Comparison of ENCODE assay signal across 10 cellular contexts in genomic region chr3:151345854-151346253, GRCh38. TPM values are rescaled to one million over a fixed set of nuclear protein-coding genes. Genes with fewer than 3 reads are reported as not detected.
DNase-seq lines count a peak whose midpoint lies in the region; ATAC-seq and TF ChIP-seq lines count a peak whose summit lies in the region.
"Had no signal": no experiment of that assay in that cellular context is flagged by ENCODE, and none has a peak within 500 bp of the region (broad histone marks: within the 10 kb centered on the region; RNA-seq: fewer than 3 reads in every experiment).

No MANE protein-coding gene starts in this region.

- H3K4me3 Mint-ChIP-seq in neural progenitor cell, result no peak overlapping the region
- H3K4me3 Mint-ChIP-seq in activated CD8-positive, alpha-beta T cell treated with anti-CD3 and anti-CD28 coated beads, Interleukin-2, amount 10 ng/mL, durations not matched to agents 7 days and 5 days, result no peak overlapping the region
- H3K4me3 Mint-ChIP-seq: CD4-positive, CD25-positive, alpha-beta regulatory T cell had no signal

- H3K4me1 Mint-ChIP-seq in neural progenitor cell, result no peaks in the 10 kb centered on the region
- H3K4me1 Mint-ChIP-seq in activated CD8-positive, alpha-beta T cell treated with anti-CD3 and anti-CD28 coated beads, Interleukin-2, amount 10 ng/mL, durations not matched to agents 7 days and 5 days (ENCODE audit: low read depth), result no peaks in the 10 kb centered on the region

- ATAC-seq in GM19467 (IDR thresholded peaks at IDR 0.05; ENCODE audit: unreplicated experiment), result no peak
- no peak for ATAC-seq in activated CD8-positive, alpha-beta T cell treated with anti-CD3 and anti-CD28 coated beads, Interleukin-2, amount 10 ng/mL, durations not matched to agents 7 days and 5 days

- H4K20me1 ChIP-seq in Loucy (ENCODE audit: insufficient read depth, low read length, poor library complexity, severe bottlenecking) (no peaks in the 10 kb centered on the region), neural progenitor cell (ENCODE audit: low read depth) (no peaks in the 10 kb centered on the region)

- no peak for DNase-seq in esophagus muscularis mucosa (ENCODE audit: extremely low spot score)
- no peak for DNase-seq in neural progenitor cell (ENCODE audit: low spot score)
- no peak for DNase-seq in islet precursor cell
- DNase-seq in activated CD8-positive, alpha-beta T cell treated with anti-CD3 and anti-CD28 coated beads, Interleukin-2, amount 10 ng/mL, durations not matched to agents 7 days and 5 days, result no peak
- DNase-seq: CD4-positive, CD25-positive, alpha-beta regulatory T cell; mesendoderm had no signal

- H3K27ac ChIP-seq in ACC112 (ENCODE audit: low read depth, low read length) (peak overlapping the region; percentile 28; the same call in 1 of the 2 replicates), esophagus muscularis mucosa (replicated peaks in 1 of 4) (peak overlapping the region; percentile 5 to 76 (median 58)), muscle layer of duodenum (ENCODE audit: low read length) (peak overlapping the region; percentile 70), neural progenitor cell (no peak overlapping the region)

- no peaks in the 10 kb centered on the region for H3K36me3 ChIP-seq in ACC112 (ENCODE audit: insufficient read depth, low read length)
- peaks cover 11% of the 10 kb centered on the region; the same call in 1 of the 2 replicates for H3K36me3 ChIP-seq in Loucy (ENCODE audit: insufficient read depth, low read length)
- H3K36me3 ChIP-seq in esophagus muscularis mucosa, result no peaks in the 10 kb centered on the region
- no peaks in the 10 kb centered on the region for H3K36me3 ChIP-seq in muscle layer of duodenum (ENCODE audit: control insufficient read depth in 1 of 2, insufficient read depth in 2 of 2, low read length in 2 of 2)
- no peaks in the 10 kb centered on the region for H3K36me3 ChIP-seq in neural progenitor cell

- TF ChIP-seq POLR2A in esophagus muscularis mucosa (IDR thresholded peaks at IDR 0.05; ENCODE audit: low read depth), result no peak

- H3K9me3 Mint-ChIP-seq in neural progenitor cell, result no peaks in the 10 kb centered on the region
- no peaks in the 10 kb centered on the region for H3K9me3 Mint-ChIP-seq in activated CD8-positive, alpha-beta T cell treated with anti-CD3 and anti-CD28 coated beads, Interleukin-2, amount 10 ng/mL, durations not matched to agents 7 days and 5 days (ENCODE audit: insufficient read depth)

- H3K4me1 ChIP-seq in ACC112 (ENCODE audit: control insufficient read depth, insufficient read depth, low read length, unreplicated experiment) (no peaks in the 10 kb centered on the region), Loucy (ENCODE audit: insufficient read depth, low read length, poor library complexity, severe bottlenecking) (peaks cover 29% of the 10 kb centered on the region), esophagus muscularis mucosa (peaks cover 0 to 12% (median 6%) of the 10 kb centered on the region in 4 donors), muscle layer of duodenum (ENCODE audit: control insufficient read depth in 1 of 2, insufficient read depth in 2 of 2, low read length in 2 of 2) (peaks cover 0 to 4% of the 10 kb centered on the region in 2 donors), neural progenitor cell (peaks cover 10% of the 10 kb centered on the region)

- CTCF ChIA-PET in activated CD8-positive, alpha-beta T cell treated with anti-CD3 and anti-CD28 coated beads, Interleukin-2, amount 10 ng/mL, durations not matched to agents 7 days and 5 days (lab: Charles Lee), result interaction anchor here (0.7 kb wide), 1 partner anchor 18 kb away, joined by 4 read pairs; no protein-coding TSS in a partner anchor

- peak overlapping the region; percentile 52 for H3K4me3 ChIP-seq in ACC112 (ENCODE audit: low read depth, low read length)
- no peak overlapping the region for H3K4me3 ChIP-seq in Loucy (ENCODE audit: low read length, poor library complexity, severe bottlenecking)
- H3K4me3 ChIP-seq in esophagus muscularis mucosa, result peak overlapping the region; percentile 29 to 38 (median 33)
- peak overlapping the region in 1 of 2 donors; percentile 52 for H3K4me3 ChIP-seq in muscle layer of duodenum (ENCODE audit: low read depth in 1 of 2, low read length in 2 of 2)
- H3K4me3 ChIP-seq in neural progenitor cell, result no peak overlapping the region

- H3K4me2 ChIP-seq in Loucy (ENCODE audit: low read depth, low read length, poor library complexity, severe bottlenecking), result peak overlapping the region; percentile 2
- no peak overlapping the region for H3K4me2 ChIP-seq in neural progenitor cell

- peaks cover 4% of the 10 kb centered on the region for H3K36me3 Mint-ChIP-seq in neural progenitor cell
- no peaks in the 10 kb centered on the region for H3K36me3 Mint-ChIP-seq in activated CD8-positive, alpha-beta T cell treated with anti-CD3 and anti-CD28 coated beads, Interleukin-2, amount 10 ng/mL, durations not matched to agents 7 days and 5 days (ENCODE audit: low read depth)
- H3K36me3 Mint-ChIP-seq: CD4-positive, CD25-positive, alpha-beta regulatory T cell had no signal

- H3K79me2 ChIP-seq in ACC112 (ENCODE audit: control insufficient read depth, insufficient read depth, low read length, unreplicated experiment), result no peaks in the 10 kb centered on the region
- no peaks in the 10 kb centered on the region for H3K79me2 ChIP-seq in Loucy (ENCODE audit: insufficient read depth, low read length)
- H3K79me2 ChIP-seq in neural progenitor cell (ENCODE audit: low read depth), result no peaks in the 10 kb centered on the region

- intact Hi-C loops in esophagus muscularis mucosa (cut with DNase I), result no loop called here

- H2AFZ ChIP-seq in ACC112 (ENCODE audit: low read length, unreplicated experiment), result peak overlapping the region; percentile 78
- H2AFZ ChIP-seq in Loucy (ENCODE audit: low read length), result no peak overlapping the region
- no peak overlapping the region for H2AFZ ChIP-seq in neural progenitor cell (replicated peaks)

- TF ChIP-seq EP300 in esophagus muscularis mucosa (IDR thresholded peaks at IDR 0.05), result no peak

- H3K9me2 ChIP-seq in Loucy (replicated peaks; ENCODE audit: low read depth, low read length), result no peaks in the 10 kb centered on the region

- H3K27me3 ChIP-seq in ACC112 (ENCODE audit: insufficient read depth, low read length) (no peaks in the 10 kb centered on the region), Loucy (ENCODE audit: insufficient read depth, low read length, poor library complexity, severe bottlenecking) (no peaks in the 10 kb centered on the region), esophagus muscularis mucosa (no peaks in the 10 kb centered on the region), muscle layer of duodenum (ENCODE audit: low read depth, low read length) (no peaks in the 10 kb centered on the region), neural progenitor cell (no peaks in the 10 kb centered on the region)

- H3K9me3 ChIP-seq in Loucy (ENCODE audit: insufficient read depth, low read depth, low read length) (no peaks in the 10 kb centered on the region), esophagus muscularis mucosa (no peaks in the 10 kb centered on the region), muscle layer of duodenum (ENCODE audit: control insufficient read depth in 1 of 2, low read length in 2 of 2) (no peaks in the 10 kb centered on the region), neural progenitor cell (ENCODE audit: low read depth) (no peaks in the 10 kb centered on the region)

- POLR2A ChIA-PET in activated CD8-positive, alpha-beta T cell treated with anti-CD3 and anti-CD28 coated beads, Interleukin-2, amount 10 ng/mL, durations not matched to agents 7 days and 5 days (lab: Charles Lee), result no interaction called here

- TF ChIP-seq CTCF in Loucy (conservative IDR thresholded peaks at IDR 0.05; ENCODE audit: low read length), result no peak
- no peak for TF ChIP-seq CTCF in esophagus muscularis mucosa (IDR thresholded peaks at IDR 0.05)
- TF ChIP-seq CTCF in neural progenitor cell (IDR thresholded peaks at IDR 0.05), result no peak

- H3F3A ChIP-seq in Loucy (ENCODE audit: low read depth) (no peaks in the 10 kb centered on the region; the same call in 1 of the 2 replicates), neural progenitor cell (ENCODE audit: low read depth) (no peaks in the 10 kb centered on the region)

- WGBS in esophagus muscularis mucosa, result 43% methylated on average over 2 of the region's 2 CpGs

- no peak overlapping the region for H3K9ac ChIP-seq in Loucy (ENCODE audit: low read depth, low read length, poor library complexity, severe bottlenecking)
- H3K9ac ChIP-seq in neural progenitor cell, result no peak overlapping the region

- H3K27ac Mint-ChIP-seq in neural progenitor cell, result no peak overlapping the region
- no peak overlapping the region for H3K27ac Mint-ChIP-seq in activated CD8-positive, alpha-beta T cell treated with anti-CD3 and anti-CD28 coated beads, Interleukin-2, amount 10 ng/mL, durations not matched to agents 7 days and 5 days
- H3K27ac Mint-ChIP-seq: CD4-positive, CD25-positive, alpha-beta regulatory T cell had no signal

- no peaks in the 10 kb centered on the region for H3K27me3 Mint-ChIP-seq in neural progenitor cell (ENCODE audit: insufficient read depth, low read depth)
- peaks cover 27% of the 10 kb centered on the region for H3K27me3 Mint-ChIP-seq in activated CD8-positive, alpha-beta T cell treated with anti-CD3 and anti-CD28 coated beads, Interleukin-2, amount 10 ng/mL, durations not matched to agents 7 days and 5 days (ENCODE audit: low read depth)

RNA-seq across cellular contexts. Expression of gene P2RY13, which starts 16.5 kb away (rescaled TPM):
- total RNA-seq in esophagus muscularis mucosa, result 1 to 10 TPM in 3 of 4 donors, under 1 TPM in 1; 0.80 to 2.0 (median 1.4) TPM
- total RNA-seq in neural progenitor cell (ENCODE audit: low replicate concordance), result not detected in 2 replicates
- total RNA-seq in activated CD8-positive, alpha-beta T cell treated with anti-CD3 and anti-CD28 coated beads, Interleukin-2, amount 10 ng/mL, durations not matched to agents 7 days and 5 days, result not detected
- total RNA-seq: CD4-positive, CD25-positive, alpha-beta regulatory T cell had no signal

RNA-seq across cellular contexts. Expression of gene GPR87, which starts 29.2 kb away (rescaled TPM):
- not detected for total RNA-seq in esophagus muscularis mucosa
- total RNA-seq in neural progenitor cell (ENCODE audit: low replicate concordance), result not detected in 2 replicates
- not detected for total RNA-seq in activated CD8-positive, alpha-beta T cell treated with anti-CD3 and anti-CD28 coated beads, Interleukin-2, amount 10 ng/mL, durations not matched to agents 7 days and 5 days
- total RNA-seq: CD4-positive, CD25-positive, alpha-beta regulatory T cell had no signal

RNA-seq across cellular contexts. Expression of gene P2RY12, which starts 38.7 kb away (rescaled TPM):
- total RNA-seq in esophagus muscularis mucosa, result 1 to 10 TPM; 1.5 to 4.6 (median 2.8) TPM
- total RNA-seq in neural progenitor cell (ENCODE audit: low replicate concordance), result not detected in 2 replicates
- total RNA-seq in activated CD8-positive, alpha-beta T cell treated with anti-CD3 and anti-CD28 coated beads, Interleukin-2, amount 10 ng/mL, durations not matched to agents 7 days and 5 days, result not detected

Comparison
In these comparisons a context has a peak if more than half of its experiments do, and no peak if none do; other contexts are left out.
1. H3K4me3 ChIP-seq: peak in ACC112 (single experiment) and esophagus muscularis mucosa (4 of 4); none in Loucy (single experiment) and neural progenitor cell (single experiment).